23 cellular contexts compared by ENCODE assay signal in genomic region chr2:157919181-157919580, GRCh38. TPM values are rescaled to one million over a fixed set of nuclear protein-coding genes. Genes with fewer than 3 reads are reported as not detected.
DNase-seq lines count a peak whose midpoint lies in the region; ATAC-seq, FAIRE-seq and TF ChIP-seq lines count a peak whose summit lies in the region.
"Had no signal": no experiment of that assay in that cellular context is flagged by ENCODE, and none has a peak within 500 bp of the region (broad histone marks: within the 10 kb centered on the region; RNA-seq: fewer than 3 reads in every experiment).

No MANE protein-coding gene starts in this region.

- no peak overlapping the region for H3K4me3 Mint-ChIP-seq in HFFc6
- H3K4me3 Mint-ChIP-seq: B cell; CD4-positive, CD25-positive, alpha-beta regulatory T cell; CD8-positive, alpha-beta T cell had no signal

- TF ChIP-seq CTCF in cardiac muscle cell (IDR thresholded peaks at IDR 0.05; ENCODE audit: low read depth, low read length) (no peak), heart left ventricle (IDR thresholded peaks at IDR 0.05) (no peak), bronchial epithelial cell (IDR thresholded peaks at IDR 0.05; ENCODE audit: insufficient read depth, low read length, severe bottlenecking) (no peak), ovary (IDR thresholded peaks at IDR 0.05) (no peak), HFFc6 (IDR thresholded peaks at IDR 0.05) (no peak)

- DNase-seq in cardiac muscle cell (ENCODE audit: low read depth in 1 of 2, low spot score in 1 of 2) (no peak), heart left ventricle (no peak), bronchial epithelial cell (ENCODE audit: low read depth) (no peak), mesendoderm (no peak), ovary (no peak), superior temporal gyrus (ENCODE audit: extremely low spot score) (no peak), HFFc6 (no peak)
- DNase-seq: Caco-2; CD4-positive, CD25-positive, alpha-beta regulatory T cell; CD8-positive, alpha-beta T cell; DMS153; DND-41; GDM1; GOT3 had no signal

- H2BK120ac ChIP-seq in mesendoderm (ENCODE audit: low read depth, low read length) = no peak overlapping the region

- ATAC-seq in heart left ventricle (no peak), HG03378 (IDR thresholded peaks at IDR 0.05; ENCODE audit: unreplicated experiment) (no peak)
- ATAC-seq: CD8-positive, alpha-beta T cell; GM12878 had no signal

- H3K27me3 Mint-ChIP-seq in HFFc6 (ENCODE audit: insufficient read depth) = peaks cover 7% of the 10 kb centered on the region

- H3K4me2 ChIP-seq in mesendoderm (ENCODE audit: low read length) = no peak overlapping the region
- H3K4me2 ChIP-seq: BLaER1 had no signal

- no peaks in the 10 kb centered on the region for H3K4me1 Mint-ChIP-seq in HFFc6 (ENCODE audit: low read depth)
- H3K4me1 Mint-ChIP-seq: B cell had no signal

- H4K5ac ChIP-seq in mesendoderm (ENCODE audit: low read length) = no peak overlapping the region

- H3K18ac ChIP-seq in mesendoderm (ENCODE audit: low read length) = no peak overlapping the region

- H3K79me2 ChIP-seq in mesendoderm (ENCODE audit: control insufficient read depth, insufficient read depth, low read length) = no peaks in the 10 kb centered on the region

- H3K4ac ChIP-seq in mesendoderm (ENCODE audit: low read depth, low read length) = no peak overlapping the region

- H3K9me3 Mint-ChIP-seq in HFFc6 = no peaks in the 10 kb centered on the region
- H3K9me3 Mint-ChIP-seq: CD4-positive, CD25-positive, alpha-beta regulatory T cell; CD8-positive, alpha-beta T cell had no signal

- TF ChIP-seq POLR2A in heart left ventricle (IDR thresholded peaks at IDR 0.05) (no peak), ovary (IDR thresholded peaks at IDR 0.05) (no peak)

- H3K27me3 ChIP-seq in cardiac muscle cell (no peaks in the 10 kb centered on the region), heart left ventricle (no peaks in the 10 kb centered on the region), bronchial epithelial cell (ENCODE audit: control insufficient read depth, insufficient read depth, low read length) (peaks cover 4% of the 10 kb centered on the region), mesendoderm (ENCODE audit: insufficient read depth, low read length, poor library complexity) (no peaks in the 10 kb centered on the region), ovary (no peaks in the 10 kb centered on the region)
- H3K27me3 ChIP-seq: BLaER1 had no signal

- no peak overlapping the region for H4K8ac ChIP-seq in mesendoderm (ENCODE audit: low read depth, low read length)

- no peaks in the 10 kb centered on the region for H3K36me3 Mint-ChIP-seq in HFFc6 (ENCODE audit: low read depth)
- H3K36me3 Mint-ChIP-seq: CD4-positive, CD25-positive, alpha-beta regulatory T cell; CD8-positive, alpha-beta T cell had no signal

- no peak overlapping the region for H2BK15ac ChIP-seq in mesendoderm (replicated peaks; ENCODE audit: low read depth)

- H3K4me1 ChIP-seq in cardiac muscle cell (ENCODE audit: low read depth) (peaks cover 13% of the 10 kb centered on the region), heart left ventricle (no peaks in the 10 kb centered on the region), mesendoderm (ENCODE audit: control insufficient read depth, low read depth, low read length) (peaks cover 2% of the 10 kb centered on the region), ovary (ENCODE audit: insufficient read depth) (no peaks in the 10 kb centered on the region)
- H3K4me1 ChIP-seq: BLaER1, Caco-2, HAP-1 had no signal

- no peak overlapping the region for H3K4me3 ChIP-seq in cardiac muscle cell
- H3K4me3 ChIP-seq in heart left ventricle = no peak overlapping the region
- no peak overlapping the region for H3K4me3 ChIP-seq in bronchial epithelial cell (ENCODE audit: low read depth, low read length)
- no peak overlapping the region for H3K4me3 ChIP-seq in mesendoderm (ENCODE audit: low read length)
- no peak overlapping the region for H3K4me3 ChIP-seq in ovary
- H3K4me3 ChIP-seq: BLaER1, GM12878, HAP-1 had no signal

- H3K36me3 ChIP-seq in cardiac muscle cell (no peaks in the 10 kb centered on the region), heart left ventricle (no peaks in the 10 kb centered on the region), bronchial epithelial cell (ENCODE audit: control insufficient read depth, insufficient read depth, low read length) (no peaks in the 10 kb centered on the region), mesendoderm (ENCODE audit: control insufficient read depth, insufficient read depth, low read length) (no peaks in the 10 kb centered on the region), ovary (no peaks in the 10 kb centered on the region)
- H3K36me3 ChIP-seq: BLaER1, HAP-1 had no signal

- no peak for TF ChIP-seq EP300 in ovary (IDR thresholded peaks at IDR 0.05)

- intact Hi-C loops in heart left ventricle (cut with DNase I) = no loop called here
- intact Hi-C loops in ovary (cut with DNase I) = no loop called here

- H3K27ac ChIP-seq in cardiac muscle cell (peak overlapping the region; percentile 74), heart left ventricle (no peak overlapping the region), mesendoderm (ENCODE audit: low read depth, low read length) (no peak overlapping the region), ovary (no peak overlapping the region)
- H3K27ac ChIP-seq: 22Rv1, BLaER1, C4-2B had no signal

- no peak overlapping the region for H2BK5ac ChIP-seq in mesendoderm (ENCODE audit: low read length)

- peak; percentile 23 for FAIRE-seq in bronchial epithelial cell (lab: Jason Lieb, UNC)
- FAIRE-seq: A204.1, GM12878, H54 had no signal

- H3K79me1 ChIP-seq in mesendoderm (ENCODE audit: low read length) = no peaks in the 10 kb centered on the region

- no peak overlapping the region for H3K23ac ChIP-seq in mesendoderm (ENCODE audit: low read length)

- WGBS in heart left ventricle, 4 donors = 40 to 64% (median 51%) methylated on average over 1 to 6 of the region's 6 CpGs
- no CpG with 5 or more reads among the region's 6 CpGs for WGBS in mesendoderm (ENCODE audit: extremely low coverage, insufficient coverage, low lambda C conversion rate)
- 65 to 70% (median 65%) methylated on average over 6 of the region's 6 CpGs for WGBS in ovary, 3 donors

- peak overlapping the region; percentile 51 for H3K56ac ChIP-seq in mesendoderm (ENCODE audit: low read length)

- no peak overlapping the region for H3K27ac Mint-ChIP-seq in HFFc6
- H3K27ac Mint-ChIP-seq: B cell; CD8-positive, alpha-beta T cell had no signal

- H3K9me3 ChIP-seq in cardiac muscle cell (ENCODE audit: low read depth) = no peaks in the 10 kb centered on the region
- H3K9me3 ChIP-seq in heart left ventricle = peaks cover 0 to 6% (median 0%) of the 10 kb centered on the region in 12 donors
- H3K9me3 ChIP-seq in ovary = no peaks in the 10 kb centered on the region
- H3K9me3 ChIP-seq: BLaER1, Caco-2, HAP-1 had no signal

- no peak overlapping the region for H2AK5ac ChIP-seq in mesendoderm (ENCODE audit: low read length)

- H3K9ac ChIP-seq in mesendoderm (ENCODE audit: low read length) = no peak overlapping the region
- H3K9ac ChIP-seq: BLaER1 had no signal

RNA-seq across cellular contexts. Expression of gene ACVR1, which starts 43.1 kb away (rescaled TPM):
- total RNA-seq in cardiac muscle cell (6.1 and 7.5 TPM in 2 replicates), heart left ventricle (10 to 100 TPM; 15.3 to 37.6 (median 23.9) TPM), bronchial epithelial cell (17.1 and 17.3 TPM in 2 replicates), ovary (10 to 100 TPM; 23.4 to 49.5 (median 30.4) TPM)
- polyA plus RNA-seq in cardiac muscle cell (9.0 and 12.9 TPM in 2 replicates), heart left ventricle (10 to 100 TPM in 1 of 2 donors, 1 to 10 TPM in 1; 5.6 to 26.3 TPM), ovary (10 to 100 TPM; 23.4 to 51.2 TPM)
- polyA plus RNA-seq in mesendoderm (2013, experiment 1 of 2) = 8.4 TPM
- 8.1 TPM for polyA plus RNA-seq in mesendoderm (2013, experiment 2 of 2)
- 10 to 100 TPM; 37.5 to 48.4 (median 43.1) TPM for total RNA-seq in HFFc6 (2021; fragmentation: NEBNext Ultra II Directional; extraction: Animal tissue kit (Norgen Biotek cat#: 25700))
